In genomic region chr6:68559716-68560115, GRCh38 we compare ENCODE assay signal across 14 cellular contexts.
A peak's percentile ranks its signal among the peaks of the same experiment; 100 is the strongest.
DNase-seq lines count a peak whose midpoint lies in the region; ATAC-seq, FAIRE-seq and TF ChIP-seq lines count a peak whose summit lies in the region.
"Had no signal": no experiment of that assay in that cellular context is flagged by ENCODE, and none has a peak within 500 bp of the region (broad histone marks: within the 10 kb centered on the region; RNA-seq: fewer than 3 reads in every experiment).

No MANE protein-coding gene starts in this region.

- no peaks in the 10 kb centered on the region for H3K36me3 Mint-ChIP-seq in activated T-cell treated with anti-CD3 and anti-CD28 coated beads, Interleukin-2, amount 50 U/mL, for 72 hours (ENCODE audit: insufficient read depth in 2 of 2)

- H3K4me3 Mint-ChIP-seq in activated T-cell treated with anti-CD3 and anti-CD28 coated beads, Interleukin-2, amount 50 U/mL, for 72 hours = no peak overlapping the region
- H3K4me3 Mint-ChIP-seq: nephron had no signal

- H3K27ac ChIP-seq in RWPE2 (ENCODE audit: poor library complexity, severe bottlenecking) (no peak overlapping the region), tibial artery (no peak overlapping the region), adrenal gland (no peak overlapping the region)
- H3K27ac ChIP-seq: C4-2B, GM23248 had no signal

- H3K4me1 ChIP-seq in RWPE2 (ENCODE audit: insufficient read depth, poor library complexity, severe bottlenecking) (no peaks in the 10 kb centered on the region), tibial artery (no peaks in the 10 kb centered on the region), adrenal gland (replicated peaks in 1 of 2) (no peaks in the 10 kb centered on the region)

- H3K27ac Mint-ChIP-seq in activated T-cell treated with anti-CD3 and anti-CD28 coated beads, Interleukin-2, amount 50 U/mL, for 72 hours = no peak overlapping the region
- H3K27ac Mint-ChIP-seq: nephron had no signal

- no peaks in the 10 kb centered on the region for H3K36me3 ChIP-seq in RWPE2 (ENCODE audit: low read depth)
- no peaks in the 10 kb centered on the region for H3K36me3 ChIP-seq in tibial artery
- no peaks in the 10 kb centered on the region for H3K36me3 ChIP-seq in adrenal gland (replicated peaks in 1 of 2)

- peak; percentile 38 for FAIRE-seq in D721Med (lab: Jason Lieb, UNC)
- FAIRE-seq: bronchial epithelial cell had no signal

- H3K27me3 ChIP-seq in RWPE2 (ENCODE audit: insufficient read depth, poor library complexity, severe bottlenecking) = no peaks in the 10 kb centered on the region
- no peaks in the 10 kb centered on the region for H3K27me3 ChIP-seq in tibial artery
- no peaks in the 10 kb centered on the region for H3K27me3 ChIP-seq in adrenal gland

- TF ChIP-seq CTCF in D721Med (IDR thresholded peaks at IDR 0.05; ENCODE audit: insufficient read depth, missing control alignments) = no peak
- TF ChIP-seq CTCF in RWPE2 (IDR thresholded peaks at IDR 0.05; ENCODE audit: poor library complexity, severe bottlenecking) = no peak
- TF ChIP-seq CTCF in tibial artery (IDR thresholded peaks at IDR 0.05) = no peak
- no peak for TF ChIP-seq CTCF in adrenal gland (IDR thresholded peaks at IDR 0.05)

- ATAC-seq in RWPE2 (ENCODE audit: low read depth) = 0 out of 3 replicates have a peak, but pooled peaks have one; percentile 38
- ATAC-seq in activated T-cell treated with anti-CD3 and anti-CD28 coated beads, Interleukin-2, amount 50 U/mL, for 72 hours (replicated peaks in 1 of 2) = no peak
- ATAC-seq: Right ventricle myocardium inferior had no signal

- H3K9me3 ChIP-seq in RWPE2 (ENCODE audit: severe bottlenecking) = no peaks in the 10 kb centered on the region
- no peaks in the 10 kb centered on the region for H3K9me3 ChIP-seq in tibial artery
- no peaks in the 10 kb centered on the region for H3K9me3 ChIP-seq in adrenal gland (replicated peaks in 1 of 3)

- H3K4me3 ChIP-seq in RWPE2 (ENCODE audit: severe bottlenecking) = no peak overlapping the region
- no peak overlapping the region for H3K4me3 ChIP-seq in tibial artery
- H3K4me3 ChIP-seq in adrenal gland = no peak overlapping the region
- H3K4me3 ChIP-seq: GM23248 had no signal

- H3K27me3 Mint-ChIP-seq in activated T-cell treated with anti-CD3 and anti-CD28 coated beads, Interleukin-2, amount 50 U/mL, for 72 hours (ENCODE audit: low read depth) = no peaks in the 10 kb centered on the region

- intact Hi-C loops in tibial artery (cut with DNase I; ENCODE audit: low total_unique reads) = no loop called here
- intact Hi-C loops in adrenal gland (cut with DNase I) = no loop called here

- DNase-seq in D721Med (ENCODE audit: insufficient read length, low spot score) (no peak), NCI-H1436 (lab: John Stamatoyannopoulos, UW) (peak; percentile 34), RWPE2 (ENCODE audit: low spot score) (no peak), inferior parietal cortex (ENCODE audit: extremely low spot score) (peak; percentile 36), tibial artery (no peak), adrenal gland (no peak), activated T-cell treated with anti-CD3 and anti-CD28 coated beads for 4 hours (no peak)
- DNase-seq in activated T-cell treated with anti-CD3 and anti-CD28 coated beads, Interleukin-2, amount 50 U/mL, for 72 hours = no peak
- DNase-seq: activated CD8-positive, alpha-beta memory T cell treated with anti-CD3 and anti-CD28 coated beads for 24 hours; GM23248 had no signal

- TF ChIP-seq POLR2A in adrenal gland (IDR thresholded peaks at IDR 0.05) = no peak

- 60 to 73% (median 65%) methylated on average over 5 of the region's 5 CpGs for WGBS in adrenal gland, 4 donors

- H3K4me1 Mint-ChIP-seq in activated T-cell treated with anti-CD3 and anti-CD28 coated beads, Interleukin-2, amount 50 U/mL, for 72 hours (ENCODE audit: low read depth) = no peaks in the 10 kb centered on the region
- H3K4me1 Mint-ChIP-seq: nephron had no signal

- H3K9me3 Mint-ChIP-seq in activated T-cell treated with anti-CD3 and anti-CD28 coated beads, Interleukin-2, amount 50 U/mL, for 72 hours = peaks cover 1 to 3% of the 10 kb centered on the region in 2 donors
- H3K9me3 Mint-ChIP-seq: nephron had no signal

Comparison
In these comparisons a context has a peak if more than half of its experiments do, and no peak if none do; other contexts are left out.
1. DNase-seq: peak in NCI-H1436 (single experiment) and inferior parietal cortex (single experiment); none in D721Med (single experiment), RWPE2 (single experiment), tibial artery (0 of 2), adrenal gland (0 of 7), activated T-cell treated with anti-CD3 and anti-CD28 coated beads for 4 hours (single experiment) and activated T-cell treated with anti-CD3 and anti-CD28 coated beads, Interleukin-2, amount 50 U/mL, for 72 hours (0 of 2).